ENCODE assay signal across 25 cellular contexts in genomic region chr9:80931163-80931562, GRCh38.
"Had no signal": no experiment of that assay in that cellular context is flagged by ENCODE, and none has a peak within 500 bp of the region (broad histone marks: within the 10 kb centered on the region; RNA-seq: fewer than 3 reads in every experiment).

No MANE protein-coding gene starts in this region.

- H3K9me3 ChIP-seq: MG63 had no signal

- DNase-seq: IMR-90, Karpas-422, KG1, MG63, NCI-H1092, NCI-H1105 treated with DMSO at 0.1 percent for 48 hours, NCI-H1417 treated with DMSO at 0.1 percent for 48 hours, NCI-H146, NCI-H1694 treated with DMSO at 0.1 percent for 48 hours, NCI-H1930, NCI-H2081, NCI-H2107, NCI-H226, NCI-H446, NCI-H510A, NCI-H524 treated with DMSO at 0.1 percent for 48 hours, NCI-H69, NCI-H774, PC-3, SHP77, SW 1271, T-cell had no signal

- H3K4me3 ChIP-seq: MG63 had no signal

- H3K36me3 ChIP-seq: MG63 had no signal

- ATAC-seq: HepG2, Panc1, PC-3, T-cell had no signal

- H3K27ac ChIP-seq: RWPE1 had no signal

- H3K27me3 ChIP-seq: MG63 had no signal
